ENCODE assay signal across 1 cellular context in the genomic region with DNA sequence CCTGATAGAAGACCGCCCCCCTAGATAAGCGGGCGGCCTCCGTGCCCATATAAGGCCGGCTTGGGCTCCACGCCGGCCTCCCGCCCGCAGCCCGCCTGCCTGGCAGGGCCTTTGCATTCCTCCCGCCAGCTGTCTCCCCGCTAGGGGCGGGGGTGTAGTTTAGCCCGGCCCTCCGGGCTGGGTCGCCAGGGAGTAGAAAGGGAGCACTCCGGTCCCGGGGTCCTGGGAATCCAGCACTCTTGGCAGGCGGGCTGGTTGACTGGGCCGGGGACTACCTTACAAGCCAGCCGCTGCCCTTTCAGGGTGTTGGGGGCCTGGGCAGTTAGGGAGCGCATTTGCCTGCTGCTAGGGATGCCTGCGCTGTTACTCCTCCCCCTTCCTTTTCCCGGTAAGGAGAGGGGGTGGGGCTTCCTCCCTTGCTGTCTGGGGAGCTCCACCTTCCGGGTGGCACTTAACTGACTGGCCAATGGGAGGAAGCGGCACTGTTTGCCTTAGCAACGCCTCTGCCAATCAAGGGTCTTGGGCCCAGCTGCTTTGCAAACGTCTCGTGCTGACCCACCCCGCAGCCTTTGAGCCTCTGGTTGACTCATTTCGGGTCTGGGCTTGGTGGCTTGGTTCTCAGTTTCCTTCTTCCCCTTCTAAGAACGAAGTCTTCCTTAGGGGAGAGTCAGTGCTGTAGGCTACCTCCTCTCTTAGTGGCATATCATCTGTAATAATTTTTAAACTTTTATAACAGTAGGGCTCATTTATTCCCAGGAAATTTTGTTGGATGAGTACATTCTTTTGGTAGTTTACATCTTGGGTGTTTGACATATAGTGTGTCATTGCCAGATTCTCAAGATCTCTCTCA.
TF ChIP-seq lines count a peak whose summit lies in the region.

No MANE protein-coding gene starts in this region.

TF ChIP-seq in GM23338, 12 proteins besides CTCF, POLR2A, EP300 and RAD21:
- TF ChIP-seq POLR2AphosphoS5 (IDR thresholded peaks at IDR 0.05; ENCODE audit: low read depth) (no peak; the same call in 1 of the 2 replicates), EZH2 (IDR thresholded peaks at IDR 0.05; ENCODE audit: low read depth, unreplicated experiment) (no peak), EZH2phosphoT487 (IDR thresholded peaks at IDR 0.05; ENCODE audit: unreplicated experiment) (no peak), JUNB (IDR thresholded peaks at IDR 0.05; ENCODE audit: unreplicated experiment) (no peak), CREB1 (CRISPR knock-in tag; IDR thresholded peaks at IDR 0.05; ENCODE audit: low read depth) (no peak), ZNF331 (CRISPR knock-in tag; IDR thresholded peaks at IDR 0.05; ENCODE audit: low read depth) (no peak), REST (IDR thresholded peaks at IDR 0.05; ENCODE audit: unreplicated experiment) (no peak), NANOG (IDR thresholded peaks at IDR 0.05; ENCODE audit: borderline replicate concordance) (no peak), ZNF114 (CRISPR knock-in tag; IDR thresholded peaks at IDR 0.05) (no peak), ETS1 (IDR thresholded peaks at IDR 0.05) (no peak), STAT1 (IDR thresholded peaks at IDR 0.05; ENCODE audit: unreplicated experiment) (no peak)
- TF ChIP-seq, protein P1, sequence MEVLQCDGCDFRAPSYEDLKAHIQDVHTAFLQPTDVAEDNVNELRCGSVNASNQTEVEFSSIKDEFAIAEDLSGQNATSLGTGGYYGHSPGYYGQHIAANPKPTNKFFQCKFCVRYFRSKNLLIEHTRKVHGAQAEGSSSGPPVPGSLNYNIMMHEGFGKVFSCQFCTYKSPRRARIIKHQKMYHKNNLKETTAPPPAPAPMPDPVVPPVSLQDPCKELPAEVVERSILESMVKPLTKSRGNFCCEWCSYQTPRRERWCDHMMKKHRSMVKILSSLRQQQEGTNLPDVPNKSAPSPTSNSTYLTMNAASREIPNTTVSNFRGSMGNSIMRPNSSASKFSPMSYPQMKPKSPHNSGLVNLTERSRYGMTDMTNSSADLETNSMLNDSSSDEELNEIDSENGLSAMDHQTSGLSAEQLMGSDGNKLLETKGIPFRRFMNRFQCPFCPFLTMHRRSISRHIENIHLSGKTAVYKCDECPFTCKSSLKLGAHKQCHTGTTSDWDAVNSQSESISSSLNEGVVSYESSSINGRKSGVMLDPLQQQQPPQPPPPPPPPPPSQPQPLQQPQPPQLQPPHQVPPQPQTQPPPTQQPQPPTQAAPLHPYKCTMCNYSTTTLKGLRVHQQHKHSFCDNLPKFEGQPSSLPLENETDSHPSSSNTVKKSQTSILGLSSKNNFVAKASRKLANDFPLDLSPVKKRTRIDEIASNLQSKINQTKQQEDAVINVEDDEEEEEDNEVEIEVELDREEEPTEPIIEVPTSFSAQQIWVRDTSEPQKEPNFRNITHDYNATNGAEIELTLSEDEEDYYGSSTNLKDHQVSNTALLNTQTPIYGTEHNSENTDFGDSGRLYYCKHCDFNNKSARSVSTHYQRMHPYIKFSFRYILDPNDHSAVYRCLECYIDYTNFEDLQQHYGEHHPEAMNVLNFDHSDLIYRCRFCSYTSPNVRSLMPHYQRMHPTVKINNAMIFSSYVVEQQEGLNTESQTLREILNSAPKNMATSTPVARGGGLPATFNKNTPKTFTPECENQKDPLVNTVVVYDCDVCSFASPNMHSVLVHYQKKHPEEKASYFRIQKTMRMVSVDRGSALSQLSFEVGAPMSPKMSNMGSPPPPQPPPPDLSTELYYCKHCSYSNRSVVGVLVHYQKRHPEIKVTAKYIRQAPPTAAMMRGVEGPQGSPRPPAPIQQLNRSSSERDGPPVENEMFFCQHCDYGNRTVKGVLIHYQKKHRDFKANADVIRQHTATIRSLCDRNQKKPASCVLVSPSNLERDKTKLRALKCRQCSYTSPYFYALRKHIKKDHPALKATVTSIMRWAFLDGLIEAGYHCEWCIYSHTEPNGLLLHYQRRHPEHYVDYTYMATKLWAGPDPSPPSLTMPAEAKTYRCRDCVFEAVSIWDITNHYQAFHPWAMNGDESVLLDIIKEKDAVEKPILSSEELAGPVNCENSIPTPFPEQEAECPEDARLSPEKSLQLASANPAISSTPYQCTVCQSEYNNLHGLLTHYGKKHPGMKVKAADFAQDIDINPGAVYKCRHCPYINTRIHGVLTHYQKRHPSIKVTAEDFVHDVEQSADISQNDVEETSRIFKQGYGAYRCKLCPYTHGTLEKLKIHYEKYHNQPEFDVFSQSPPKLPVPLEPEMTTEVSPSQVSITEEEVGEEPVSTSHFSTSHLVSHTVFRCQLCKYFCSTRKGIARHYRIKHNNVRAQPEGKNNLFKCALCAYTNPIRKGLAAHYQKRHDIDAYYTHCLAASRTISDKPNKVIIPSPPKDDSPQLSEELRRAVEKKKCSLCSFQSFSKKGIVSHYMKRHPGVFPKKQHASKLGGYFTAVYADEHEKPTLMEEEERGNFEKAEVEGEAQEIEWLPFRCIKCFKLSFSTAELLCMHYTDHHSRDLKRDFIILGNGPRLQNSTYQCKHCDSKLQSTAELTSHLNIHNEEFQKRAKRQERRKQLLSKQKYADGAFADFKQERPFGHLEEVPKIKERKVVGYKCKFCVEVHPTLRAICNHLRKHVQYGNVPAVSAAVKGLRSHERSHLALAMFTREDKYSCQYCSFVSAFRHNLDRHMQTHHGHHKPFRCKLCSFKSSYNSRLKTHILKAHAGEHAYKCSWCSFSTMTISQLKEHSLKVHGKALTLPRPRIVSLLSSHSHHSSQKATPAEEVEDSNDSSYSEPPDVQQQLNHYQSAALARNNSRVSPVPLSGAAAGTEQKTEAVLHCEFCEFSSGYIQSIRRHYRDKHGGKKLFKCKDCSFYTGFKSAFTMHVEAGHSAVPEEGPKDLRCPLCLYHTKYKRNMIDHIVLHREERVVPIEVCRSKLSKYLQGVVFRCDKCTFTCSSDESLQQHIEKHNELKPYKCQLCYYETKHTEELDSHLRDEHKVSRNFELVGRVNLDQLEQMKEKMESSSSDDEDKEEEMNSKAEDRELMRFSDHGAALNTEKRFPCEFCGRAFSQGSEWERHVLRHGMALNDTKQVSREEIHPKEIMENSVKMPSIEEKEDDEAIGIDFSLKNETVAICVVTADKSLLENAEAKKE (CRISPR knock-in tag; IDR thresholded peaks at IDR 0.05), result no peak
